In the genomic region with DNA sequence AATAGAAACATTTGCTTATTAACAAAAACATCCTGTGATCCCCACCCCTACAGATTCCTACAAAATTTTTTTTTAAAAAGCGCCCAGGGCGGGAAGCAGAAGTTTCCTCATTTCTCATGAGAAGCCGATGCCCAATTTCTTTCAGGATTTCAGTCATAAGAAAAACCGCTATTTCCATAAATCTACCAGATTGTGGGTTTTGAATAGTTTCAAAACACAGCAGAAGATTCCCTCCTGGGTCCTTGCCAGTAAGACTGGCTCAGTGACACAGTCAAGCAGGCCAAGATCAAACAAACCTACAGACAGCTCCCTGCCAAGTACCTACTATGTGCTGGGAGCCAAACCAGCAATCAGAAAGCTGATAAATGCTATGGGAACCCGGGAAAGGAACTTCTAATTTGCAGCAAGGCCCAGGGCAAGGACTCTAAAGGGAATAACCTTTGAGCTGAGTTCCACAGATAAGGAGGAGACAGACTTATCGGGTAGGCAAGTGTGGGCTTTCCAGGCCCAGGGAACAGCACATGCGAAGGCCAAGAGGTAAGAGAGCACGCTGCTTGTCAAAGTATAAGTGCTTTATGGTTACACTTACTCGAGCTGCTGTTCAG, we compare ENCODE assay signal across 9 cellular contexts.
DNase-seq lines count a peak whose midpoint lies in the region; ATAC-seq and TF ChIP-seq lines count a peak whose summit lies in the region.
"Had no signal": no experiment of that assay in that cellular context is flagged by ENCODE, and none has a peak within 500 bp of the region (broad histone marks: within the 10 kb centered on the region; RNA-seq: fewer than 3 reads in every experiment).

No MANE protein-coding gene starts in this region.

- POLR2A ChIA-PET in A673 (lab: Charles Lee; ENCODE audit: low non-redundant PET) = no interaction called here

- intact Hi-C loops in A673 (cut with micrococcal nuclease; ENCODE audit: unreplicated experiment) = no loop called here

- no peak overlapping the region for H3K4me3 Mint-ChIP-seq in chondrocyte (ENCODE audit: unreplicated experiment)

- DNase-seq in A673 (ENCODE audit: low spot score) (no peak), Peyer's patch (no peak), fibroblast of the aortic adventitia (ENCODE audit: low read depth) (peak; percentile 7), anterior cingulate cortex (lab: John Stamatoyannopoulos, UW) (no peak), chondrocyte (ENCODE audit: low spot score) (no peak), middle frontal gyrus (ENCODE audit: extremely low spot score, low spot score) (no peak)
- DNase-seq: mucosa of descending colon had no signal

- H3K27me3 Mint-ChIP-seq in chondrocyte (ENCODE audit: low read depth) = peaks cover 4% of the 10 kb centered on the region

- no peak overlapping the region for H3K27ac Mint-ChIP-seq in chondrocyte (ENCODE audit: unreplicated experiment)

- no TSS peak for BruUV-seq in A673 (replicated peaks; lab: Mats Ljungman, UMichigan)

- H3K4me1 ChIP-seq in A673 (ENCODE audit: insufficient read depth, low read length, poor library complexity, severe bottlenecking) (peaks cover 32% of the 10 kb centered on the region), Peyer's patch (peaks cover 0 to 38% (median 12%) of the 10 kb centered on the region in 4 donors)

- H3K36me3 ChIP-seq in A673 (ENCODE audit: insufficient read depth, low read length, poor library complexity, severe bottlenecking) = no peaks in the 10 kb centered on the region
- no peaks in the 10 kb centered on the region for H3K36me3 ChIP-seq in Peyer's patch

- H3K27ac ChIP-seq in A673 (ENCODE audit: low read depth, low read length, poor library complexity, severe bottlenecking) (peak overlapping the region; percentile 27), Peyer's patch (peak overlapping the region; percentile 44 to 66 (median 61))

- H3K4me1 Mint-ChIP-seq in chondrocyte (ENCODE audit: low read depth) = no peaks in the 10 kb centered on the region

- no peaks in the 10 kb centered on the region for H3K9me3 Mint-ChIP-seq in chondrocyte (ENCODE audit: low read depth)

- H3K4me3 ChIP-seq in A673 (ENCODE audit: low read depth, low read length, poor library complexity, severe bottlenecking) = no peak overlapping the region
- H3K4me3 ChIP-seq in Peyer's patch = no peak overlapping the region
- H3K4me3 ChIP-seq in fibroblast of the aortic adventitia (ENCODE audit: low read depth, low read length) = no peak overlapping the region
- H3K4me3 ChIP-seq: mucosa of descending colon had no signal

- no peak for TF ChIP-seq CTCF in A673 (conservative IDR thresholded peaks at IDR 0.05; ENCODE audit: low read depth, low read length)
- no peak for TF ChIP-seq CTCF in Peyer's patch (IDR thresholded peaks at IDR 0.05)
- TF ChIP-seq CTCF in fibroblast of the aortic adventitia (IDR thresholded peaks at IDR 0.05; ENCODE audit: insufficient read depth, low read length) = no peak
- no peak for TF ChIP-seq CTCF in chondrocyte (IDR thresholded peaks at IDR 0.05)

- peaks cover 2% of the 10 kb centered on the region for H3K36me3 Mint-ChIP-seq in chondrocyte (ENCODE audit: low read depth)

- no peaks in the 10 kb centered on the region for H3K27me3 ChIP-seq in A673 (replicated peaks; ENCODE audit: insufficient read depth, low read depth, low read length, poor library complexity)
- H3K27me3 ChIP-seq in Peyer's patch = no peaks in the 10 kb centered on the region

- H3K9me3 ChIP-seq in A673 (ENCODE audit: low read depth, low read length, poor library complexity, severe bottlenecking) (no peaks in the 10 kb centered on the region), Peyer's patch (no peaks in the 10 kb centered on the region)
- H3K9me3 ChIP-seq: mucosa of descending colon had no signal

- ATAC-seq in GM19025 (IDR thresholded peaks at IDR 0.05; ENCODE audit: low read depth, unreplicated experiment) = peak; percentile 3
- no peak for ATAC-seq in HG03108 (IDR thresholded peaks at IDR 0.05; ENCODE audit: unreplicated experiment)

- TF ChIP-seq POLR2A in Peyer's patch (IDR thresholded peaks at IDR 0.05) = no peak

- CTCF ChIA-PET in A673 (lab: Charles Lee) = no interaction called here
